8 cellular contexts compared by ENCODE assay signal in the genomic region with DNA sequence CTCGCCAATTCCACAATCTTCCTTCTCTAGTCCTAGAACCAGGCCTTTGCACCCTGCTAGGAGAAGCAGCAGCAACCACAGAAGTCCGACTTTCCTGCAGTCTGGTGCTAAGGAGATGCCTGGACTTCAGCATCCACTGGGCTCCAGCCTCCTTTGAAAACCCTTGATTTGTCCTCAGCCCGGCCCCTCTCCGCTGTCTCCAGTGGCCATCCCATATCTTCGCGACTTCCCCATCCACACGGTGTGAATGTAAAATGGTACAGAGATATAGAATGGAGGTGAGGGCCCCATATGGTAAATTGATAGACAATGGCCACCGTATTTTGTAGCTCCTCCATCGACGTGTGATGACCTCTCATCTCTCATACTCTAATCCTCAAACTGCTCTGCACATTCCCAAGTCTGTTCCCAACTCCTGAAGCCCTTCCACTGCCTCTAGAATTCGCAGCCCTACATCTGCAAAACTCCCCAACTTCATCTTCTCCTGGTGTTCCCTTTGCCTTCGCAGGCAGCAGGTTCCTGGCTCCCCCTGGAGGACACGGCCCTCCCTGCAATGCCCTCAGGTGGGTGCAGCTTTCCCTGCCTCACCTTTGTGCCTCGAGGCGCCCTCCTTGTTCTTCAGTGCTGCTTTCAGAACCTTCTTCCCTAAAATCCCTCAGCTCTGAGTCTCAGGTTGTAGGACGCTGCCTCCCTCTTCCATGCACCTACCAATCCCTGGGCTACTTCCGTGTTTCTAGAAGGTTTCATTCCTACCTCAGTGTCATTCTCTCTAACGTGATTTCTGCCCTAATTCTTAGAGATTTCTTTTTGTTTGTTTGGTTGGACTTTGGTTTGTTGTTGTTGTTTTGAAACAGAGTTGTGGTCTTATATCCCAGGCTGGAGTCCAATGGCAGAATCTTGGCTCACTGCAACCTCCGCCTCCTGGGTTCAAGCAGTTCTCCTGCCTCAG. TPM values are rescaled to one million over a fixed set of nuclear protein-coding genes. Genes with fewer than 3 reads are reported as not detected.
A peak's percentile ranks its signal among the peaks of the same experiment; 100 is the strongest.
DNase-seq lines count a peak whose midpoint lies in the region; ATAC-seq and TF ChIP-seq lines count a peak whose summit lies in the region.

No MANE protein-coding gene starts in this region.

- no peak for ATAC-seq in HG03432 (IDR thresholded peaks at IDR 0.05; ENCODE audit: unreplicated experiment)

- DNase-seq in GM12864 (ENCODE audit: low read depth) (no peak), NCI-H128 (lab: John Stamatoyannopoulos, UW; ENCODE audit: unreplicated experiment) (peak; percentile 15), choroid plexus epithelial cell (ENCODE audit: low read depth) (peak; percentile 50), mesendoderm (peak; percentile 78), NCI-H1048 (lab: John Stamatoyannopoulos, UW) (no peak)
- DNase-seq in activated CD4-positive, alpha-beta T cell treated with anti-CD3 and anti-CD28 coated beads, Interleukin-2, amount 10 ng/mL, durations not matched to agents 24 days and 14 days: peak; percentile 93
- DNase-seq in stimulated activated CD8-positive, alpha-beta memory T cell treated with anti-CD3 and anti-CD28 coated beads, Interleukin-4, amount 100 ng/mL, for 48 hours: peak; percentile 88

- H3K27ac ChIP-seq in mesendoderm (ENCODE audit: low read depth, low read length): no peak overlapping the region

- H3K4me3 ChIP-seq in GM12864 (ENCODE audit: low read depth, low read length) (no peak overlapping the region), choroid plexus epithelial cell (ENCODE audit: low read depth, low read length) (no peak overlapping the region), mesendoderm (ENCODE audit: low read length) (no peak overlapping the region)

- no peak overlapping the region for H3K9ac ChIP-seq in mesendoderm (ENCODE audit: low read length)

- H3K27me3 ChIP-seq in mesendoderm (ENCODE audit: insufficient read depth, low read length, poor library complexity): no peaks in the 10 kb centered on the region

- H3K27ac Mint-ChIP-seq in activated CD4-positive, alpha-beta T cell treated with anti-CD3 and anti-CD28 coated beads, Interleukin-2, amount 10 ng/mL, durations not matched to agents 24 days and 14 days: no peak overlapping the region

- H3K36me3 Mint-ChIP-seq in activated CD4-positive, alpha-beta T cell treated with anti-CD3 and anti-CD28 coated beads, Interleukin-2, amount 10 ng/mL, durations not matched to agents 24 days and 14 days (ENCODE audit: low read depth): no peaks in the 10 kb centered on the region

- no peak overlapping the region for H2BK120ac ChIP-seq in mesendoderm (ENCODE audit: low read depth, low read length)

- TF ChIP-seq CTCF in GM12864 (IDR thresholded peaks at IDR 0.05; ENCODE audit: low read depth, low read length, missing control alignments) (peak; percentile 99), choroid plexus epithelial cell (conservative IDR thresholded peaks at IDR 0.05; ENCODE audit: low read depth, low read length) (peak; percentile 95)

- no peak overlapping the region for H2BK5ac ChIP-seq in mesendoderm (ENCODE audit: low read length)

- peaks cover 11% of the 10 kb centered on the region for H3K4me1 Mint-ChIP-seq in activated CD4-positive, alpha-beta T cell treated with anti-CD3 and anti-CD28 coated beads, Interleukin-2, amount 10 ng/mL, durations not matched to agents 24 days and 14 days

- H3K36me3 ChIP-seq in mesendoderm (ENCODE audit: control insufficient read depth, insufficient read depth, low read length): no peaks in the 10 kb centered on the region

- H3K27me3 Mint-ChIP-seq in activated CD4-positive, alpha-beta T cell treated with anti-CD3 and anti-CD28 coated beads, Interleukin-2, amount 10 ng/mL, durations not matched to agents 24 days and 14 days: peaks cover 25% of the 10 kb centered on the region

- no peak overlapping the region for H2BK15ac ChIP-seq in mesendoderm (replicated peaks; ENCODE audit: low read depth)

- no peak overlapping the region for H2AK5ac ChIP-seq in mesendoderm (ENCODE audit: low read length)

- H3K79me2 ChIP-seq in mesendoderm (ENCODE audit: control insufficient read depth, insufficient read depth, low read length): no peaks in the 10 kb centered on the region

- no peak overlapping the region for H3K4me2 ChIP-seq in mesendoderm (ENCODE audit: low read length)

- no peak overlapping the region for H3K56ac ChIP-seq in mesendoderm (ENCODE audit: low read length)

- H3K4me3 Mint-ChIP-seq in activated CD4-positive, alpha-beta T cell treated with anti-CD3 and anti-CD28 coated beads, Interleukin-2, amount 10 ng/mL, durations not matched to agents 24 days and 14 days: no peak overlapping the region

- H4K8ac ChIP-seq in mesendoderm (ENCODE audit: low read depth, low read length): no peak overlapping the region

- H3K18ac ChIP-seq in mesendoderm (ENCODE audit: low read length): no peak overlapping the region

- no peak overlapping the region for H4K5ac ChIP-seq in mesendoderm (ENCODE audit: low read length)

- no peak overlapping the region for H3K4ac ChIP-seq in mesendoderm (ENCODE audit: low read depth, low read length)

- intact Hi-C loops in activated CD4-positive, alpha-beta T cell treated with anti-CD3 and anti-CD28 coated beads, Interleukin-2, amount 10 ng/mL, durations not matched to agents 24 days and 14 days (cut with micrococcal nuclease): loop anchor here (1.0 to 5.0 kb wide), 4 partner anchors 15 to 141 kb away; a partner anchor contains a TSS

- H3K23ac ChIP-seq in mesendoderm (ENCODE audit: low read length): no peak overlapping the region

- H3K79me1 ChIP-seq in mesendoderm (ENCODE audit: low read length): no peaks in the 10 kb centered on the region

- WGBS in mesendoderm (ENCODE audit: extremely low coverage, insufficient coverage, low lambda C conversion rate): no CpG with 5 or more reads among the region's 19 CpGs

- H3K4me1 ChIP-seq in mesendoderm (ENCODE audit: control insufficient read depth, low read depth, low read length): no peaks in the 10 kb centered on the region

- no peaks in the 10 kb centered on the region for H3K9me3 Mint-ChIP-seq in activated CD4-positive, alpha-beta T cell treated with anti-CD3 and anti-CD28 coated beads, Interleukin-2, amount 10 ng/mL, durations not matched to agents 24 days and 14 days

RNA-seq across cellular contexts. Expression of a gene that starts 36.7 kb away (rescaled TPM):
- total RNA-seq in activated CD4-positive, alpha-beta T cell treated with anti-CD3 and anti-CD28 coated beads, Interleukin-2, amount 10 ng/mL, durations not matched to agents 24 days and 14 days: 370 and 372 TPM in 2 replicates
- 365 TPM for polyA plus RNA-seq in mesendoderm (2013, experiment 1 of 2)
- 358 TPM for polyA plus RNA-seq in mesendoderm (2013, experiment 2 of 2)

RNA-seq across cellular contexts. Expression of a gene that starts 50.1 kb away (rescaled TPM):
- 4.8 and 5.0 TPM in 2 replicates for total RNA-seq in activated CD4-positive, alpha-beta T cell treated with anti-CD3 and anti-CD28 coated beads, Interleukin-2, amount 10 ng/mL, durations not matched to agents 24 days and 14 days
- 11.3 TPM for polyA plus RNA-seq in mesendoderm (2013, experiment 1 of 2)
- 11.2 TPM for polyA plus RNA-seq in mesendoderm (2013, experiment 2 of 2)

Comparison
In these comparisons a context has a peak if more than half of its experiments do, and no peak if none do; other contexts are left out.
1. DNase-seq: peak in NCI-H128 (single experiment), activated CD4-positive, alpha-beta T cell treated with anti-CD3 and anti-CD28 coated beads, Interleukin-2, amount 10 ng/mL, durations not matched to agents 24 days and 14 days (single experiment), choroid plexus epithelial cell (single experiment), mesendoderm (single experiment) and stimulated activated CD8-positive, alpha-beta memory T cell treated with anti-CD3 and anti-CD28 coated beads, Interleukin-4, amount 100 ng/mL, for 48 hours (single experiment); none in GM12864 (single experiment) and NCI-H1048 (single experiment).